14 cellular contexts compared by ENCODE assay signal in the genomic region with DNA sequence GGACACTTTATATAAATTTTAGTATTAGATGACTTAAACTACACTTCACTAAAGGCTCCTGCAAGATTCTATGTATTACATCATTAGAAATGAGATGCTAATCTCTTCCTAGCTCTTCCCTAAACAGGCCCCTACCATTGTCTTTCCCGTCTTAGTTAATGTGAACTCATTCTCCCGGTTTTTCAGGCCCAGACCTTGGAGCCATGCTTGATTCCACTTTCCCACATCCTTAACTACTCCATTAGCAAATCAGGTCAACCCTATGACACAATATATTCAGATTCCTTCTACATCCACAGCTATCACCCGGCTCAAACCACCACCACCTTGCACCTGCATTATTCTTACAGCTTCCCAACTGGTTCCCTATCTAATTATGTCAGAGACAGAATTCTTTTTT.
"Had no signal": no experiment of that assay in that cellular context is flagged by ENCODE, and none has a peak within 500 bp of the region (broad histone marks: within the 10 kb centered on the region; RNA-seq: fewer than 3 reads in every experiment).

No MANE protein-coding gene starts in this region.

- H3K27ac ChIP-seq: VCaP had no signal

- H3K9me3 Mint-ChIP-seq: activated CD4-positive, alpha-beta memory T cell treated with anti-CD3 and anti-CD28 coated beads for 36 hours; activated T-cell treated with anti-CD3 and anti-CD28 coated beads, Interleukin-2, amount 50 U/mL, for 4 hours; memory B cell; naive thymus-derived CD8-positive, alpha-beta T cell; stimulated activated memory B cell treated with anti-CD40 and anti-IgM and Interleukin-4, amounts not matched to agents 10 μg/mL and 1 μg/mL and 100 μg/mL, for 72 hours had no signal

- H3K4me1 Mint-ChIP-seq: stimulated activated memory B cell treated with anti-CD40 and anti-IgM and Interleukin-4, amounts not matched to agents 10 μg/mL and 1 μg/mL and 100 μg/mL, for 72 hours had no signal

- H3K4me3 Mint-ChIP-seq: activated CD4-positive, alpha-beta memory T cell treated with anti-CD3 and anti-CD28 coated beads for 36 hours; activated CD8-positive, alpha-beta memory T cell treated with anti-CD3 and anti-CD28 coated beads, Interleukin-2, amount 10 ng/mL, durations not matched to agents 7 days and 5 days; activated T-cell treated with anti-CD3 and anti-CD28 coated beads, Interleukin-2, amount 50 U/mL, for 4 hours; memory B cell; naive thymus-derived CD8-positive, alpha-beta T cell; stimulated activated memory B cell treated with anti-CD40 and anti-IgM and Interleukin-4, amounts not matched to agents 10 μg/mL and 1 μg/mL and 100 μg/mL, for 72 hours had no signal

- H3K27ac Mint-ChIP-seq: activated CD4-positive, alpha-beta memory T cell treated with anti-CD3 and anti-CD28 coated beads for 36 hours; activated CD8-positive, alpha-beta memory T cell treated with anti-CD3 and anti-CD28 coated beads, Interleukin-2, amount 10 ng/mL, durations not matched to agents 7 days and 5 days; memory B cell; naive thymus-derived CD8-positive, alpha-beta T cell; stimulated activated memory B cell treated with anti-CD40 and anti-IgM and Interleukin-4, amounts not matched to agents 10 μg/mL and 1 μg/mL and 100 μg/mL, for 72 hours had no signal

- H3K27me3 Mint-ChIP-seq: activated CD4-positive, alpha-beta memory T cell treated with anti-CD3 and anti-CD28 coated beads for 36 hours; activated CD8-positive, alpha-beta memory T cell treated with anti-CD3 and anti-CD28 coated beads, Interleukin-2, amount 10 ng/mL, durations not matched to agents 7 days and 5 days; memory B cell; naive thymus-derived CD8-positive, alpha-beta T cell; stimulated activated memory B cell treated with anti-CD40 and anti-IgM and Interleukin-4, amounts not matched to agents 10 μg/mL and 1 μg/mL and 100 μg/mL, for 72 hours had no signal

- DNase-seq: activated CD4-positive, alpha-beta memory T cell treated with anti-CD3 and anti-CD28 coated beads for 36 hours; activated CD8-positive, alpha-beta memory T cell treated with anti-CD3 and anti-CD28 coated beads, Interleukin-2, amount 10 ng/mL, durations not matched to agents 7 days and 5 days; activated effector memory CD4-positive, alpha-beta T cell treated with Interleukin-2 at 50 U/mL for 16 hours; activated naive CD4-positive, alpha-beta T cell treated with anti-CD3 and anti-CD28 coated beads, Interleukin-2, amount 50 U/mL, for 16 hours; activated T-cell treated with anti-CD3 and anti-CD28 coated beads, Interleukin-2, amount 50 U/mL, for 4 hours; head of caudate nucleus; kidney; left ventricle myocardium superior; naive thymus-derived CD8-positive, alpha-beta T cell; nucleus accumbens; posterior cingulate gyrus had no signal

- ATAC-seq: activated CD8-positive, alpha-beta memory T cell treated with anti-CD3 and anti-CD28 coated beads, Interleukin-2, amount 10 ng/mL, durations not matched to agents 7 days and 5 days; activated T-cell treated with anti-CD3 and anti-CD28 coated beads, Interleukin-2, amount 50 U/mL, for 4 hours; left ventricle myocardium superior; naive thymus-derived CD8-positive, alpha-beta T cell; stimulated activated memory B cell treated with anti-CD40 and anti-IgM and Interleukin-4, amounts not matched to agents 10 μg/mL and 1 μg/mL and 100 μg/mL, for 72 hours had no signal
